Comparison of ENCODE assay signal across 2 cellular contexts in genomic region chr2:9423922-9424272, GRCh38.
TF ChIP-seq lines count a peak whose summit lies in the region.

No MANE protein-coding gene starts in this region.

TF ChIP-seq in SK-N-SH treated with all-trans-retinoic acid at 6 μM for 48 hours, 23 proteins besides CTCF, POLR2A, EP300 and RAD21 (continued from another document):
- TF ChIP-seq ESRRG (CRISPR knock-in tag; IDR thresholded peaks at IDR 0.05) (no peak), ZNF565 (CRISPR knock-in tag; conservative IDR thresholded peaks at IDR 0.05; ENCODE audit: low read depth) (no peak), ARNTL (CRISPR knock-in tag; IDR thresholded peaks at IDR 0.05; ENCODE audit: borderline replicate concordance, low read depth) (no peak), SNAI2 (CRISPR knock-in tag; IDR thresholded peaks at IDR 0.05) (no peak), CSRNP3 (CRISPR knock-in tag; IDR thresholded peaks at IDR 0.05) (no peak), ZFP30 (CRISPR knock-in tag; IDR thresholded peaks at IDR 0.05) (no peak)

TF ChIP-seq in endothelial cell of umbilical vein, 7 proteins besides CTCF, POLR2A, EP300 and RAD21 (continued from another document):
- TF ChIP-seq JUN (IDR thresholded peaks at IDR 0.05; ENCODE audit: borderline replicate concordance, insufficient read depth, insufficient read length, low read depth) (no peak), FOS (IDR thresholded peaks at IDR 0.05; ENCODE audit: borderline replicate concordance, insufficient read depth, low read length) (no peak), GATA2 (IDR thresholded peaks at IDR 0.05; ENCODE audit: insufficient read depth, insufficient read length, low read depth, low read length) (no peak), POLR2AphosphoS5 (IDR thresholded peaks at IDR 0.05; ENCODE audit: insufficient read depth, low read depth, low read length) (no peak), EZH2 (IDR thresholded peaks at IDR 0.05; ENCODE audit: borderline replicate concordance, low read depth, low read length, severe bottlenecking) (no peak), MAX (IDR thresholded peaks at IDR 0.05; ENCODE audit: insufficient read depth, insufficient read length) (no peak)
